Comparison of ENCODE assay signal across 20 cellular contexts in genomic region chr2:18536100-18536499, GRCh38. TPM values are rescaled to one million over a fixed set of nuclear protein-coding genes. Genes with fewer than 3 reads are reported as not detected.
DNase-seq lines count a peak whose midpoint lies in the region; ATAC-seq and TF ChIP-seq lines count a peak whose summit lies in the region.
"Had no signal": no experiment of that assay in that cellular context is flagged by ENCODE, and none has a peak within 500 bp of the region (broad histone marks: within the 10 kb centered on the region; RNA-seq: fewer than 3 reads in every experiment).

No MANE protein-coding gene starts in this region.

- H3K4me3 Mint-ChIP-seq in stimulated activated naive CD8-positive, alpha-beta T cell treated with anti-CD3 and anti-CD28 coated beads, Interleukin-15, amount 100 ng/mL, for 72 hours, result no peak overlapping the region
- H3K4me3 Mint-ChIP-seq: activated T-cell treated with anti-CD3 and anti-CD28 coated beads, Interleukin-2, amount 50 U/mL, for 72 hours; CD8-positive, alpha-beta T cell had no signal

- intact Hi-C loops in left ventricle myocardium superior (cut with micrococcal nuclease), result no loop called here

- TF ChIP-seq EP300 in gastroesophageal sphincter (IDR thresholded peaks at IDR 0.05), result no peak

- peaks cover 9% of the 10 kb centered on the region for H3K27me3 Mint-ChIP-seq in stimulated activated naive CD8-positive, alpha-beta T cell treated with anti-CD3 and anti-CD28 coated beads, Interleukin-15, amount 100 ng/mL, for 72 hours

- peaks cover 12% of the 10 kb centered on the region for H3K4me1 Mint-ChIP-seq in stimulated activated naive CD8-positive, alpha-beta T cell treated with anti-CD3 and anti-CD28 coated beads, Interleukin-15, amount 100 ng/mL, for 72 hours

- no peak for DNase-seq in stimulated activated naive CD8-positive, alpha-beta T cell treated with anti-CD3 and anti-CD28 coated beads, Interleukin-15, Interleukin-2, amounts not matched to agents 100 U/mL and 50 U/mL, for 24 hours
- DNase-seq in stimulated activated naive CD8-positive, alpha-beta T cell treated with anti-CD3 and anti-CD28 coated beads, Interleukin-15, amount 100 ng/mL, for 72 hours, result no peak
- DNase-seq in RWPE1 (ENCODE audit: low spot score) (peak; percentile 70), HK-2 (ENCODE audit: unreplicated experiment) (no peak), left ventricle myocardium superior (no peak)
- DNase-seq: activated CD4-positive, alpha-beta T cell treated with anti-CD3 and anti-CD28 coated beads, Interleukin-2, amount 50 U/mL, for 4 hours; activated T-cell treated with anti-CD3 and anti-CD28 coated beads, Interleukin-2, amount 50 U/mL, for 72 hours; CD8-positive, alpha-beta T cell; cerebellar nuclear complex; glutamatergic neuron; kidney; mucosa of descending colon; occipital lobe; stimulated activated CD4-positive, alpha-beta T cell treated with anti-CD3 and anti-CD28 coated beads, Interleukin-4, amount 100 ng/mL, for 4 hours; transverse colon had no signal

- ATAC-seq in stimulated activated naive CD8-positive, alpha-beta T cell treated with anti-CD3 and anti-CD28 coated beads, Interleukin-15, Interleukin-2, amounts not matched to agents 100 U/mL and 50 U/mL, for 24 hours, result peak; percentile 23
- no peak for ATAC-seq in stimulated activated naive CD8-positive, alpha-beta T cell treated with anti-CD3 and anti-CD28 coated beads, Interleukin-15, amount 100 ng/mL, for 72 hours
- ATAC-seq in gastroesophageal sphincter (peak; percentile 73), GM21825 (IDR thresholded peaks at IDR 0.05; ENCODE audit: unreplicated experiment) (no peak), HG03432 (IDR thresholded peaks at IDR 0.05; ENCODE audit: unreplicated experiment) (no peak), left ventricle myocardium superior (no peak)
- ATAC-seq: activated T-cell treated with anti-CD3 and anti-CD28 coated beads, Interleukin-2, amount 50 U/mL, for 72 hours; CD8-positive, alpha-beta T cell; mucosa of descending colon had no signal

- no peak overlapping the region for H3K4me3 ChIP-seq in gastroesophageal sphincter
- H3K4me3 ChIP-seq: mucosa of descending colon, transverse colon had no signal

- POLR2A ChIA-PET in RWPE1 (lab: Yijun Ruan, JAX; ENCODE audit: low non-redundant PET), result no interaction called here

- TF ChIP-seq CTCF in RWPE1 (conservative IDR thresholded peaks at IDR 0.05; ENCODE audit: low read depth) (no peak), gastroesophageal sphincter (IDR thresholded peaks at IDR 0.05) (no peak)

- 7 to 16% methylated on average over 7 of the region's 7 CpGs for WGBS in gastroesophageal sphincter (ENCODE audit: low coverage in 1 of 2), 2 donors

- peaks cover 0 to 27% (median 6%) of the 10 kb centered on the region in 3 donors for H3K4me1 ChIP-seq in gastroesophageal sphincter

- H3K9me3 Mint-ChIP-seq in stimulated activated naive CD8-positive, alpha-beta T cell treated with anti-CD3 and anti-CD28 coated beads, Interleukin-15, amount 100 ng/mL, for 72 hours, result peaks cover 5 to 7% of the 10 kb centered on the region in 2 donors

- H3K9me3 ChIP-seq in gastroesophageal sphincter, result no peaks in the 10 kb centered on the region
- H3K9me3 ChIP-seq: mucosa of descending colon, transverse colon had no signal

- peak overlapping the region in 1 of 2 donors; percentile 63 for H3K27ac Mint-ChIP-seq in stimulated activated naive CD8-positive, alpha-beta T cell treated with anti-CD3 and anti-CD28 coated beads, Interleukin-15, amount 100 ng/mL, for 72 hours
- H3K27ac Mint-ChIP-seq: activated T-cell treated with anti-CD3 and anti-CD28 coated beads, Interleukin-2, amount 50 U/mL, for 72 hours; CD8-positive, alpha-beta T cell had no signal

- no peak overlapping the region for H3K27ac ChIP-seq in RWPE1
- peak overlapping the region; percentile 53 to 72 (median 60) for H3K27ac ChIP-seq in gastroesophageal sphincter
- H3K27ac ChIP-seq: transverse colon had no signal

- no peaks in the 10 kb centered on the region for H3K27me3 ChIP-seq in gastroesophageal sphincter
- H3K27me3 ChIP-seq: transverse colon had no signal

- CTCF ChIA-PET in RWPE1 (lab: Yijun Ruan, JAX), result interaction anchor here (0.7 kb wide), 1 partner anchor 148 kb away, joined by 3 read pairs; no protein-coding TSS in a partner anchor

- no peaks in the 10 kb centered on the region for H3K36me3 ChIP-seq in gastroesophageal sphincter
- H3K36me3 ChIP-seq: transverse colon had no signal

- TF ChIP-seq POLR2A in gastroesophageal sphincter (IDR thresholded peaks at IDR 0.05), result no peak

RNA-seq across cellular contexts. Expression of gene RDH14, which starts 24.4 kb away (rescaled TPM):
- total RNA-seq in gastroesophageal sphincter (10 to 100 TPM; 49.7 to 76.3 (median 61.9) TPM), left ventricle myocardium superior (50.3 TPM)

RNA-seq across cellular contexts. Expression of gene NT5C1B, which starts 53.3 kb away (rescaled TPM):
- total RNA-seq in gastroesophageal sphincter (under 1 TPM in 1 of 4 donors, not detected in 3; 0.39 TPM), left ventricle myocardium superior (not detected)
- total RNA-seq: activated T-cell treated with anti-CD3 and anti-CD28 coated beads, Interleukin-2, amount 50 U/mL, for 72 hours; CD8-positive, alpha-beta T cell; kidney; mucosa of descending colon; NCI-H460; occipital lobe; skeletal muscle tissue; transverse colon had no signal

Comparison
In these comparisons a context has a peak if more than half of its experiments do, and no peak if none do; other contexts are left out.
1. ATAC-seq: peak in stimulated activated naive CD8-positive, alpha-beta T cell treated with anti-CD3 and anti-CD28 coated beads, Interleukin-15, Interleukin-2, amounts not matched to agents 100 U/mL and 50 U/mL, for 24 hours (single experiment) and gastroesophageal sphincter (single experiment); none in stimulated activated naive CD8-positive, alpha-beta T cell treated with anti-CD3 and anti-CD28 coated beads, Interleukin-15, amount 100 ng/mL, for 72 hours (single experiment), GM21825 (single experiment), HG03432 (single experiment) and left ventricle myocardium superior (single experiment).